Comparison of ENCODE assay signal across 18 cellular contexts in the genomic region with DNA sequence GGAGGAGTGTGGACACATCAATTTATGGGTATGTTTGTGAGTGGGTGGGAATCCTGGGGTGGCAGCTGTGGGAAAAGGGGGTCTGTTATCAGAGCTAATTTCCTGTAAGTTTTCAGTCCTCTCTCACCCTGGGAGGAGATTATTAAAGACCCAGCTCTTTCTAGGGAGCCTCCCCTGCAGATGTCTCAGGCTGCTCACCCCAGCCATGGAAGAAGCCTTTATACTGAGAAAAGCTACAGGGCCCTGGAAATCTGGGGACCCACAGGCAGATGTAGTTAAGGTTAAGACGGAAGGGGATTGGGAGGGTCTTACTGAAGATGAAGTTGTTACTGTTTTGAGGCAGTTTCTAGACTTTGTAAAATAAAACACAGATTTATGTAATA. TPM values are rescaled to one million over a fixed set of nuclear protein-coding genes. Genes with fewer than 3 reads are reported as not detected.
A peak's percentile ranks its signal among the peaks of the same experiment; 100 is the strongest.
DNase-seq lines count a peak whose midpoint lies in the region; ATAC-seq, FAIRE-seq and TF ChIP-seq lines count a peak whose summit lies in the region.
"Had no signal": no experiment of that assay in that cellular context is flagged by ENCODE, and none has a peak within 500 bp of the region (broad histone marks: within the 10 kb centered on the region; RNA-seq: fewer than 3 reads in every experiment).

No MANE protein-coding gene starts in this region.

- H3K9ac ChIP-seq in HUES64 (ENCODE audit: low read depth, low read length): peak overlapping the region; percentile 56; the same call in 1 of the 2 replicates

- H3K36me3 Mint-ChIP-seq in activated T-helper 1 cell treated with anti-CD3 and anti-CD28 coated beads, Interleukin-12 subunit alpha, Interleukin-12 subunit beta, Interleukin-2, Interleukin-4 antibody, amounts not matched to agents 30 ng/mL and 10 ng/mL and 1 ng/mL, durations not matched to agents 14 hours and 24 hours and 36 hours (ENCODE audit: low read depth): peaks cover 43% of the 10 kb centered on the region

- peaks cover 17% of the 10 kb centered on the region for H3K36me3 ChIP-seq in HUES64 (ENCODE audit: insufficient read depth, low read length)
- no peaks in the 10 kb centered on the region for H3K36me3 ChIP-seq in body of pancreas (replicated peaks in 1 of 2; ENCODE audit: insufficient read depth in 1 of 2, low read depth in 2 of 2)
- no peaks in the 10 kb centered on the region for H3K36me3 ChIP-seq in prostate gland

- 100% methylated on average over 1 of the region's 1 CpG for WGBS in HUES64
- WGBS in body of pancreas, 2 donors: 62 to 75% methylated on average over 1 of the region's 1 CpG
- WGBS in prostate gland: 92% methylated on average over 1 of the region's 1 CpG

- TF ChIP-seq POLR2A in body of pancreas (IDR thresholded peaks at IDR 0.05): no peak
- TF ChIP-seq POLR2A in prostate gland (IDR thresholded peaks at IDR 0.05): no peak

- H3K27ac ChIP-seq in 22Rv1 (peak overlapping the region; percentile 62), HUES64 (ENCODE audit: low read depth, low read length) (0 out of 2 replicates have a peak overlapping the region, but pooled peaks have one; percentile 8), body of pancreas (peak overlapping the region in 3 of 4 donors; percentile 27 to 55 (median 45)), prostate gland (peak overlapping the region; percentile 35 to 67)

- intact Hi-C loops in body of pancreas (cut with DNase I) (no loop called here), prostate gland (cut with DNase I) (loop anchor here (5.0 kb wide), 1 partner anchor 246 kb away; the partner anchor contains the start of gene ZNF736)
- intact Hi-C loops in activated T-helper 1 cell treated with anti-CD3 and anti-CD28 coated beads, Interleukin-12 subunit alpha, Interleukin-12 subunit beta, Interleukin-2, Interleukin-4 antibody, amounts not matched to agents 30 ng/mL and 10 ng/mL and 1 ng/mL, durations not matched to agents 14 hours and 24 hours and 36 hours (cut with micrococcal nuclease): no loop called here

- peaks cover 39% of the 10 kb centered on the region for H3K9me3 Mint-ChIP-seq in activated T-helper 1 cell treated with anti-CD3 and anti-CD28 coated beads, Interleukin-12 subunit alpha, Interleukin-12 subunit beta, Interleukin-2, Interleukin-4 antibody, amounts not matched to agents 30 ng/mL and 10 ng/mL and 1 ng/mL, durations not matched to agents 14 hours and 24 hours and 36 hours

- no peak for TF ChIP-seq CTCF in 22Rv1 (IDR thresholded peaks at IDR 0.05)
- TF ChIP-seq CTCF in body of pancreas (IDR thresholded peaks at IDR 0.05): no peak
- TF ChIP-seq CTCF in prostate gland (IDR thresholded peaks at IDR 0.05): no peak

- no peak for FAIRE-seq in HTR-8/SVneo (lab: Jason Lieb, UNC)
- FAIRE-seq: endothelial cell of umbilical vein, H1 had no signal

- H3K4me3 Mint-ChIP-seq in activated T-helper 1 cell treated with anti-CD3 and anti-CD28 coated beads, Interleukin-12 subunit alpha, Interleukin-12 subunit beta, Interleukin-2, Interleukin-4 antibody, amounts not matched to agents 30 ng/mL and 10 ng/mL and 1 ng/mL, durations not matched to agents 14 hours and 24 hours and 36 hours: no peak overlapping the region

- peaks cover 11% of the 10 kb centered on the region for H3K4me1 Mint-ChIP-seq in activated T-helper 1 cell treated with anti-CD3 and anti-CD28 coated beads, Interleukin-12 subunit alpha, Interleukin-12 subunit beta, Interleukin-2, Interleukin-4 antibody, amounts not matched to agents 30 ng/mL and 10 ng/mL and 1 ng/mL, durations not matched to agents 14 hours and 24 hours and 36 hours (ENCODE audit: low read depth)

- H3K27ac Mint-ChIP-seq in activated T-helper 1 cell treated with anti-CD3 and anti-CD28 coated beads, Interleukin-12 subunit alpha, Interleukin-12 subunit beta, Interleukin-2, Interleukin-4 antibody, amounts not matched to agents 30 ng/mL and 10 ng/mL and 1 ng/mL, durations not matched to agents 14 hours and 24 hours and 36 hours: no peak overlapping the region

- DNase-seq in body of pancreas (no peak), prostate gland (ENCODE audit: low spot score) (no peak), HTR-8/SVneo (ENCODE audit: insufficient read length, low spot score) (no peak), T-helper 1 cell (no peak), cerebellum (ENCODE audit: low spot score) (no peak)
- DNase-seq in activated T-helper 1 cell treated with anti-CD3 and anti-CD28 coated beads, Interleukin-12 subunit alpha, Interleukin-12 subunit beta, Interleukin-2, Interleukin-4 antibody, amounts not matched to agents 30 ng/mL and 10 ng/mL and 1 ng/mL, durations not matched to agents 14 hours and 24 hours and 36 hours (ENCODE audit: low spot score): no peak
- DNase-seq: activated gamma-delta T cell; caudate nucleus; DMS153; head of caudate nucleus; IMR-90; NCI-H1436; NCI-H226; stimulated activated naive CD4-positive, alpha-beta T cell had no signal

- H3K9me3 ChIP-seq in HUES64 (ENCODE audit: insufficient read depth, low read depth, low read length) (peaks cover 14% of the 10 kb centered on the region; the same call in 1 of the 2 replicates), body of pancreas (no peaks in the 10 kb centered on the region), prostate gland (no peaks in the 10 kb centered on the region)

- H3K27me3 ChIP-seq in HUES64 (ENCODE audit: insufficient read depth, low read length): no peaks in the 10 kb centered on the region
- no peaks in the 10 kb centered on the region for H3K27me3 ChIP-seq in body of pancreas
- no peaks in the 10 kb centered on the region for H3K27me3 ChIP-seq in prostate gland (replicated peaks; ENCODE audit: insufficient read depth)

- H3K27me3 Mint-ChIP-seq in activated T-helper 1 cell treated with anti-CD3 and anti-CD28 coated beads, Interleukin-12 subunit alpha, Interleukin-12 subunit beta, Interleukin-2, Interleukin-4 antibody, amounts not matched to agents 30 ng/mL and 10 ng/mL and 1 ng/mL, durations not matched to agents 14 hours and 24 hours and 36 hours (ENCODE audit: insufficient read depth): no peaks in the 10 kb centered on the region

- ATAC-seq in body of pancreas: no peak

- H3K4me3 ChIP-seq in HUES64 (ENCODE audit: low read length): no peak overlapping the region
- H3K4me3 ChIP-seq in body of pancreas: no peak overlapping the region
- no peak overlapping the region for H3K4me3 ChIP-seq in prostate gland

- H3K4me1 ChIP-seq in HUES64 (ENCODE audit: insufficient read depth, low read length) (peaks cover 17% of the 10 kb centered on the region), body of pancreas (peaks cover 31% of the 10 kb centered on the region), prostate gland (replicated peaks) (no peaks in the 10 kb centered on the region)

RNA-seq across cellular contexts. Expression of gene ZNF680, which starts 4.6 kb away (rescaled TPM):
- 17.0 TPM for polyA plus RNA-seq in HUES64 (2013, experiment 1 of 2)
- polyA plus RNA-seq in HUES64 (2013, experiment 2 of 2): 19.7 TPM
- 10 to 100 TPM; 14.8 to 23.7 TPM for total RNA-seq in body of pancreas
- 10 to 100 TPM; 17.6 to 48.2 TPM for total RNA-seq in prostate gland
- 8.5 and 12.2 TPM in 2 replicates for total RNA-seq in activated T-helper 1 cell treated with anti-CD3 and anti-CD28 coated beads, Interleukin-12 subunit alpha, Interleukin-12 subunit beta, Interleukin-2, Interleukin-4 antibody, amounts not matched to agents 30 ng/mL and 10 ng/mL and 1 ng/mL, durations not matched to agents 14 hours and 24 hours and 36 hours
- 64.3 TPM for total RNA-seq in cerebellum
- polyA plus RNA-seq: H1 had no signal

Comparison
In these comparisons a context has a peak if more than half of its experiments do, and no peak if none do; other contexts are left out.
1. H3K27ac ChIP-seq: peak in every context shown above with its lines; median percentile 62 in 22Rv1; 51 in prostate gland; 45 in body of pancreas; 8 in HUES64.